ENCODE assay signal across 1 cellular context in the genomic region with DNA sequence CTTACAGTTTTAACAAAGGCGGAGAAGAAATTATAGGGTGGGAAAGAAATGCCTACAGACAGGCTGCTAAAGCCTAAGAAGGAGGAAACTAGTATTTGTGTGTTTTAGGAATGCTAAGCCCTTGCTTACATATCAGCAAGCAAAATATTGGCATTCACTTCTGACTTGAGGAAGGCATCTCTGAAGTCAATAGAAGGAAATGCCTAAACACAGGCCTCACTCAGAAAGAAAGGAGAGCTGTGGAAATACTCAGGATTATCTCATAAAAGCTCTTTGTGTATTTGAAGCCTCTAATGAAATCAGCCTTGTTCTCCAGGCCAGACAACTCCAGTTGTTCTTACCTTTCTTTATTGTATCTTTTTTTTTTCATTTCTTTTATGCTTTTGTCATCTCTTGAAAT.
TF ChIP-seq lines count a peak whose summit lies in the region.

No MANE protein-coding gene starts in this region.

TF ChIP-seq in SK-N-SH, 30 proteins besides CTCF, POLR2A, EP300 and RAD21 (continued from another document):
- no peak for TF ChIP-seq REST (IDR thresholded peaks at IDR 0.05; ENCODE audit: low read depth, low read length)
- TF ChIP-seq MXI1 (IDR thresholded peaks at IDR 0.05; ENCODE audit: low read depth, low read length) = no peak
- no peak for TF ChIP-seq FOXM1 (IDR thresholded peaks at IDR 0.05; ENCODE audit: low read depth)
- TF ChIP-seq NRF1 (IDR thresholded peaks at IDR 0.05; ENCODE audit: low read depth, low read length) = no peak
- no peak for TF ChIP-seq NFIC (IDR thresholded peaks at IDR 0.05; ENCODE audit: borderline replicate concordance)
